13 cellular contexts compared by ENCODE assay signal in the genomic region with DNA sequence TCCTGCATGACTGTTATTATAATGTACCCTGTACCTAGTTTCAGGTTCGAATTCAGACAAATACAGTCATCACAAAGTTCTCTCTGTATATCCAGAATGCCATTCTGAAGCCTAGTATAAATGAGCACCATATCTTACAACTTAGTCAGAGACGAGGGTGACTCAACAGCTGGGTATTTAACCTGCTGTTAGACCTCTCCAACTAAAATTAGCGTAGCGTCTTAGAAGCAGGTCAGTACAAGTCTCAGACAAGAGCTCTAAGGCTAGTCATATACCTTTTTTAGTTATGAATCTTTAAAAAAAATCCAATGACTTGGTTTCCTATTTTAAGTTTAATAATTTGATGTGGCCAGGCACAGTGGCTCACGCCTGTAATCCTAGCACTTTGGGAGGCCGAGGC.
DNase-seq lines count a peak whose midpoint lies in the region; ATAC-seq and TF ChIP-seq lines count a peak whose summit lies in the region.
"Had no signal": no experiment of that assay in that cellular context is flagged by ENCODE, and none has a peak within 500 bp of the region (broad histone marks: within the 10 kb centered on the region; RNA-seq: fewer than 3 reads in every experiment).

No MANE protein-coding gene starts in this region.

- H4K8ac ChIP-seq in trophoblast cell (ENCODE audit: low read depth, low read length), result no peak overlapping the region

- peak overlapping the region; percentile 66 for H2BK120ac ChIP-seq in trophoblast cell (ENCODE audit: insufficient read depth, low read length, poor library complexity)

- no peaks in the 10 kb centered on the region for H3K27me3 ChIP-seq in esophagus squamous epithelium
- H3K27me3 ChIP-seq in trophoblast cell (ENCODE audit: insufficient read depth, low read length), result no peaks in the 10 kb centered on the region
- H3K27me3 ChIP-seq in vagina, result no peaks in the 10 kb centered on the region

- H3K4me1 ChIP-seq in esophagus squamous epithelium, result peaks cover 7 to 57% (median 7%) of the 10 kb centered on the region in 3 donors
- H3K4me1 ChIP-seq in trophoblast cell (ENCODE audit: control insufficient read depth in 1 of 2, insufficient read depth in 2 of 2, low read length in 2 of 2), result no peaks in the 10 kb centered on the region
- H3K4me1 ChIP-seq in vagina, result peaks cover 18% of the 10 kb centered on the region

- H3K79me1 ChIP-seq in trophoblast cell (ENCODE audit: low read length), result no peaks in the 10 kb centered on the region

- no peak overlapping the region for H3K18ac ChIP-seq in trophoblast cell (ENCODE audit: low read length)

- no peak overlapping the region for H4K12ac ChIP-seq in trophoblast cell (ENCODE audit: low read depth, low read length)

- no peaks in the 10 kb centered on the region for H3K36me3 ChIP-seq in esophagus squamous epithelium
- no peaks in the 10 kb centered on the region for H3K36me3 ChIP-seq in trophoblast cell (ENCODE audit: control insufficient read depth in 1 of 2, insufficient read depth in 2 of 2, low read length in 2 of 2)
- no peaks in the 10 kb centered on the region for H3K36me3 ChIP-seq in vagina
- H3K36me3 ChIP-seq: HAP-1 had no signal

- H3K27ac ChIP-seq in esophagus squamous epithelium (peak overlapping the region; percentile 39 to 76 (median 62)), trophoblast cell (ENCODE audit: low read depth, low read length) (no peak overlapping the region), vagina (no peak overlapping the region)
- H3K27ac ChIP-seq: skin epidermis had no signal

- no peaks in the 10 kb centered on the region for H3K9me3 ChIP-seq in esophagus squamous epithelium
- no peaks in the 10 kb centered on the region for H3K9me3 ChIP-seq in trophoblast cell (ENCODE audit: insufficient read depth, low read depth, low read length)
- no peaks in the 10 kb centered on the region for H3K9me3 ChIP-seq in vagina
- H3K9me3 ChIP-seq: HAP-1 had no signal

- no peak overlapping the region for H2AFZ ChIP-seq in trophoblast cell (ENCODE audit: insufficient read depth, low read length, poor library complexity)

- WGBS in esophagus squamous epithelium, 2 donors, result 17 to 40% methylated on average over 6 of the region's 6 CpGs
- WGBS in trophoblast cell (ENCODE audit: extremely low coverage, insufficient coverage, insufficient read length), result no CpG with 5 or more reads among the region's 6 CpGs

- H2BK12ac ChIP-seq in trophoblast cell (ENCODE audit: low read length), result no peak overlapping the region

- no peak overlapping the region for H3K9ac ChIP-seq in trophoblast cell (ENCODE audit: low read length)

- no peak overlapping the region for H3K4ac ChIP-seq in trophoblast cell (ENCODE audit: low read depth, low read length)

- H4K91ac ChIP-seq in trophoblast cell (ENCODE audit: low read depth, low read length), result peak overlapping the region; percentile 18

- no peak overlapping the region for H2BK5ac ChIP-seq in trophoblast cell (ENCODE audit: low read depth, low read length, poor library complexity)

- no peak overlapping the region for H3K14ac ChIP-seq in trophoblast cell (ENCODE audit: low read length)

- H2AK5ac ChIP-seq in trophoblast cell (ENCODE audit: low read length), result no peak overlapping the region

- DNase-seq in EH (ENCODE audit: low read depth) (peak; percentile 91), RKO (ENCODE audit: low spot score) (peak; percentile 87), esophagus squamous epithelium (lab: John Stamatoyannopoulos, UW) (no peak), trophoblast cell (peak; percentile 77 to 92), vagina (ENCODE audit: extremely low spot score in 2 of 2) (no peak), NOMO-1 treated with dmso at 0.1 percent for 144 hours (lab: John Stamatoyannopoulos, UW; ENCODE audit: unreplicated experiment) (no peak)
- DNase-seq: DMS153, immature natural killer cell, NCI-H2171 had no signal

- H3K23ac ChIP-seq in trophoblast cell (ENCODE audit: low read length), result no peak overlapping the region

- no peak overlapping the region for H3K4me2 ChIP-seq in trophoblast cell (ENCODE audit: low read length)

- TF ChIP-seq CTCF in esophagus squamous epithelium (IDR thresholded peaks at IDR 0.05) (no peak), vagina (IDR thresholded peaks at IDR 0.05) (no peak)

- no peaks in the 10 kb centered on the region for H3K79me2 ChIP-seq in trophoblast cell (ENCODE audit: control insufficient read depth, insufficient read depth, low read length, poor library complexity)

- intact Hi-C loops in esophagus squamous epithelium (cut with DNase I) (no loop called here), vagina (cut with DNase I) (no loop called here)

- no peak overlapping the region for H3K4me3 ChIP-seq in esophagus squamous epithelium
- no peak overlapping the region for H3K4me3 ChIP-seq in trophoblast cell (ENCODE audit: low read depth, low read length)
- H3K4me3 ChIP-seq in vagina, result no peak overlapping the region
- H3K4me3 ChIP-seq: HAP-1, skin epidermis had no signal

- ATAC-seq in HG02981 (IDR thresholded peaks at IDR 0.05; ENCODE audit: unreplicated experiment) (no peak), GM18517 (IDR thresholded peaks at IDR 0.05; ENCODE audit: unreplicated experiment) (no peak)

- TF ChIP-seq POLR2A in esophagus squamous epithelium (IDR thresholded peaks at IDR 0.05) (no peak), vagina (IDR thresholded peaks at IDR 0.05) (no peak)

Comparison
In these comparisons a context has a peak if more than half of its experiments do, and no peak if none do; other contexts are left out.
1. DNase-seq: peak in EH (single experiment), RKO (single experiment) and trophoblast cell (2 of 2); none in esophagus squamous epithelium (single experiment), vagina (0 of 2) and NOMO-1 treated with dmso at 0.1 percent for 144 hours (single experiment).
2. H3K27ac ChIP-seq: peak in esophagus squamous epithelium (4 of 4); none in trophoblast cell (single experiment) and vagina (single experiment).